15 cellular contexts compared by ENCODE assay signal in genomic region chr16:4370151-4370550, GRCh38. TPM values are rescaled to one million over a fixed set of nuclear protein-coding genes. Genes with fewer than 3 reads are reported as not detected.
DNase-seq lines count a peak whose midpoint lies in the region; ATAC-seq and TF ChIP-seq lines count a peak whose summit lies in the region.
"Had no signal": no experiment of that assay in that cellular context is flagged by ENCODE, and none has a peak within 500 bp of the region (broad histone marks: within the 10 kb centered on the region; RNA-seq: fewer than 3 reads in every experiment).

No MANE protein-coding gene starts in this region.

- H3K9me3 Mint-ChIP-seq in effector memory CD8-positive, alpha-beta T cell: no peaks in the 10 kb centered on the region
- H3K9me3 Mint-ChIP-seq: CD8-positive, alpha-beta T cell; H9; WTC11 had no signal

- no peaks in the 10 kb centered on the region for H3K9me3 ChIP-seq in RWPE2 (ENCODE audit: severe bottlenecking)
- no peaks in the 10 kb centered on the region for H3K9me3 ChIP-seq in neuronal stem cell (replicated peaks in 1 of 2; ENCODE audit: control insufficient read depth in 2 of 2, insufficient read depth in 1 of 2, low read depth in 1 of 2, low read length in 2 of 2)
- H3K9me3 ChIP-seq in tibial artery: no peaks in the 10 kb centered on the region
- no peaks in the 10 kb centered on the region for H3K9me3 ChIP-seq in OCI-LY7 (ENCODE audit: low read length)

- peaks cover 6% of the 10 kb centered on the region; the same call in 1 of the 2 replicates for H4K20me1 ChIP-seq in OCI-LY7 (ENCODE audit: insufficient read depth, low read length)

- POLR2A ChIA-PET in OCI-LY7 (lab: Charles Lee): interaction anchor here (0.5 to 1.3 kb wide), 2 partner anchors 17 to 25 kb away, joined by 3 read pairs; no protein-coding TSS in a partner anchor

- no peak overlapping the region for H3K4ac ChIP-seq in neuronal stem cell (ENCODE audit: low read length)

- peak overlapping the region; percentile 52 to 59 for H3K27ac Mint-ChIP-seq in effector memory CD8-positive, alpha-beta T cell
- H3K27ac Mint-ChIP-seq: CD8-positive, alpha-beta T cell; H9; WTC11 had no signal

- no peaks in the 10 kb centered on the region for H3K9me2 ChIP-seq in OCI-LY7 (ENCODE audit: insufficient read depth, low read length)

- no TSS peak for BruUV-seq in OCI-LY7 (replicated peaks; lab: Mats Ljungman, UMichigan)

- WGBS in neuronal stem cell (ENCODE audit: extremely low coverage in 2 of 2, insufficient read length in 2 of 2, insufficient replicate concordance in 1 of 2), 2 donors: no CpG with 5 or more reads among the region's 3 CpGs

- H2AK5ac ChIP-seq in neuronal stem cell (ENCODE audit: low read depth, low read length): no peak overlapping the region

- intact Hi-C loops in tibial artery (cut with DNase I; ENCODE audit: low total_unique reads): no loop called here
- intact Hi-C loops in OCI-LY7 (cut with micrococcal nuclease; ENCODE audit: unreplicated experiment): no loop called here

- H3K4me3 Mint-ChIP-seq in effector memory CD8-positive, alpha-beta T cell: no peak overlapping the region
- H3K4me3 Mint-ChIP-seq: CD8-positive, alpha-beta T cell; H9; WTC11 had no signal

- TF ChIP-seq CTCF in RWPE2 (IDR thresholded peaks at IDR 0.05; ENCODE audit: poor library complexity, severe bottlenecking): no peak
- TF ChIP-seq CTCF in tibial artery (IDR thresholded peaks at IDR 0.05): no peak
- no peak for TF ChIP-seq CTCF in OCI-LY7 (conservative IDR thresholded peaks at IDR 0.05; ENCODE audit: low read length)

- H3K27me3 Mint-ChIP-seq in effector memory CD8-positive, alpha-beta T cell: no peaks in the 10 kb centered on the region

- no peak overlapping the region for H4K91ac ChIP-seq in neuronal stem cell (ENCODE audit: low read depth, low read length, poor library complexity)

- H3K14ac ChIP-seq in neuronal stem cell (ENCODE audit: low read length): no peak overlapping the region

- no peak overlapping the region for H3K23ac ChIP-seq in neuronal stem cell (ENCODE audit: low read depth, low read length, poor library complexity)

- ATAC-seq in RWPE2 (ENCODE audit: low read depth): no peak
- no peak for ATAC-seq in effector memory CD8-positive, alpha-beta T cell (replicated peaks)
- ATAC-seq: CD8-positive, alpha-beta T cell; WTC11 had no signal

- H3K36me3 ChIP-seq in RWPE2 (ENCODE audit: low read depth) (no peaks in the 10 kb centered on the region), neuronal stem cell (replicated peaks in 1 of 2; ENCODE audit: control insufficient read depth in 2 of 2, insufficient read depth in 2 of 2, low read length in 2 of 2) (no peaks in the 10 kb centered on the region), tibial artery (peaks cover 0 to 8% (median 0%) of the 10 kb centered on the region in 3 donors), OCI-LY7 (ENCODE audit: insufficient read depth, low read length) (peaks cover 16% of the 10 kb centered on the region; the same call in 1 of the 2 replicates)

- peaks cover 5% of the 10 kb centered on the region for H3K79me1 ChIP-seq in neuronal stem cell (ENCODE audit: low read depth, low read length)

- H3K4me2 ChIP-seq in neuronal stem cell (ENCODE audit: insufficient read depth, low read length, poor library complexity, severe bottlenecking) (no peak overlapping the region), OCI-LY7 (ENCODE audit: low read length) (no peak overlapping the region)

- H3K27ac ChIP-seq in RWPE2 (ENCODE audit: poor library complexity, severe bottlenecking): peak overlapping the region; percentile 76
- no peak overlapping the region for H3K27ac ChIP-seq in neuronal stem cell (replicated peaks; ENCODE audit: low read length)
- H3K27ac ChIP-seq in tibial artery: peak overlapping the region; percentile 92 to 93
- no peak overlapping the region for H3K27ac ChIP-seq in OCI-LY7 (ENCODE audit: low read depth, low read length, poor library complexity, severe bottlenecking)

- H3K4me1 ChIP-seq in RWPE2 (ENCODE audit: insufficient read depth, poor library complexity, severe bottlenecking) (peaks cover 47% of the 10 kb centered on the region), neuronal stem cell (ENCODE audit: control insufficient read depth in 2 of 2, insufficient read depth in 1 of 2, low read depth in 1 of 2, low read length in 2 of 2) (peaks cover 32 to 48% of the 10 kb centered on the region in 2 donors), tibial artery (peaks cover 5 to 76% (median 45%) of the 10 kb centered on the region in 4 donors), OCI-LY7 (ENCODE audit: insufficient read depth, low read length, poor library complexity, severe bottlenecking) (peaks cover 22% of the 10 kb centered on the region)

- H2BK120ac ChIP-seq in neuronal stem cell (ENCODE audit: low read depth, low read length): no peak overlapping the region

- DNase-seq in RWPE2 (ENCODE audit: low spot score): no peak
- DNase-seq in effector memory CD8-positive, alpha-beta T cell: no peak
- no peak for DNase-seq in neuronal stem cell (ENCODE audit: low spot score)
- DNase-seq in tibial artery: peak in 1 of 2 donors; percentile 72
- DNase-seq in OCI-LY7 (ENCODE audit: low spot score): no peak
- no peak for DNase-seq in Ammon's horn (ENCODE audit: low spot score)
- DNase-seq in SIG-M5 (lab: John Stamatoyannopoulos, UW): no peak
- no peak for DNase-seq in HPDE6-E6E7 (ENCODE audit: extremely low spot score)
- DNase-seq: amniotic stem cell; CD8-positive, alpha-beta T cell; GDM1; H9; MM.1S; NCI-H2081 treated with DMSO at 0.1 percent for 48 hours had no signal

- H3K79me2 ChIP-seq in OCI-LY7 (ENCODE audit: insufficient read depth, low read depth, low read length): no peaks in the 10 kb centered on the region

- H3K36me3 Mint-ChIP-seq in effector memory CD8-positive, alpha-beta T cell (ENCODE audit: insufficient read depth): peaks cover 90% of the 10 kb centered on the region
- H3K36me3 Mint-ChIP-seq: WTC11 had no signal

- H2BK12ac ChIP-seq in neuronal stem cell (ENCODE audit: low read length): no peak overlapping the region

- H3K4me1 Mint-ChIP-seq in effector memory CD8-positive, alpha-beta T cell (ENCODE audit: low read depth in 2 of 2): peaks cover 5 to 29% of the 10 kb centered on the region in 2 donors

- H4K8ac ChIP-seq in neuronal stem cell (ENCODE audit: low read depth, low read length): no peak overlapping the region

- H3K18ac ChIP-seq in neuronal stem cell (ENCODE audit: low read length): no peak overlapping the region

- CTCF ChIA-PET in OCI-LY7 (lab: Charles Lee; ENCODE audit: unreplicated experiment): no interaction called here

- no peak overlapping the region for H2BK15ac ChIP-seq in neuronal stem cell (ENCODE audit: low read length)

- no peak overlapping the region for H3K9ac ChIP-seq in neuronal stem cell (ENCODE audit: low read depth, low read length, poor library complexity)

- H3K4me3 ChIP-seq in RWPE2 (ENCODE audit: severe bottlenecking): no peak overlapping the region
- no peak overlapping the region for H3K4me3 ChIP-seq in neuronal stem cell (ENCODE audit: low read length in 2 of 2)
- H3K4me3 ChIP-seq in tibial artery: peak overlapping the region in 1 of 2 donors; percentile 6
- no peak overlapping the region for H3K4me3 ChIP-seq in OCI-LY7 (ENCODE audit: low read depth, low read length, poor library complexity, severe bottlenecking)

- H2BK5ac ChIP-seq in neuronal stem cell (ENCODE audit: low read length): peak overlapping the region; percentile 29

- H3K27me3 ChIP-seq in RWPE2 (ENCODE audit: insufficient read depth, poor library complexity, severe bottlenecking) (no peaks in the 10 kb centered on the region), neuronal stem cell (ENCODE audit: control insufficient read depth in 3 of 3, insufficient read depth in 3 of 3, low read depth in 1 of 3, low read length in 3 of 3) (no peaks in the 10 kb centered on the region), tibial artery (no peaks in the 10 kb centered on the region)

- H2AFZ ChIP-seq in neuronal stem cell (ENCODE audit: low read length) (no peak overlapping the region), OCI-LY7 (ENCODE audit: low read length) (no peak overlapping the region)

RNA-seq across cellular contexts. Expression of gene VASN, which starts 1.5 kb away (rescaled TPM):
- 7.8 TPM for polyA plus RNA-seq in neuronal stem cell (2013, experiment 1 of 2)
- 7.6 TPM for polyA plus RNA-seq in neuronal stem cell (2013, experiment 2 of 2)
- not detected in 2 replicates for total RNA-seq in OCI-LY7 (2014; rRNA removed; shearing (Covaris generic))
- total RNA-seq in OCI-LY7 (2022): not detected in 2 replicates

RNA-seq across cellular contexts. Expression of gene PAM16, which starts 19.0 kb away (rescaled TPM):
- polyA plus RNA-seq in neuronal stem cell (2013, experiment 1 of 2): 76.9 TPM
- polyA plus RNA-seq in neuronal stem cell (2013, experiment 2 of 2): 74.7 TPM
- total RNA-seq in OCI-LY7 (2014; rRNA removed; shearing (Covaris generic)): 80.6 and 92.1 TPM in 2 replicates
- total RNA-seq in OCI-LY7 (2022): 77.4 and 82.4 TPM in 2 replicates

RNA-seq across cellular contexts. Expression of gene CORO7, which starts 46.2 kb away (rescaled TPM):
- 8.9 TPM for polyA plus RNA-seq in neuronal stem cell (2013, experiment 1 of 2)
- 10.3 TPM for polyA plus RNA-seq in neuronal stem cell (2013, experiment 2 of 2)
- 64.0 and 77.2 TPM in 2 replicates for total RNA-seq in OCI-LY7 (2014; rRNA removed; shearing (Covaris generic))
- 112 and 115 TPM in 2 replicates for total RNA-seq in OCI-LY7 (2022)

RNA-seq across cellular contexts. Expression of gene GLIS2, which starts 54.3 kb away (rescaled TPM):
- polyA plus RNA-seq in neuronal stem cell (2013, experiment 1 of 2): 7.6 TPM
- 7.9 TPM for polyA plus RNA-seq in neuronal stem cell (2013, experiment 2 of 2)
- not detected in 2 replicates for total RNA-seq in OCI-LY7 (2014; rRNA removed; shearing (Covaris generic))
- 0.08 TPM in 1 of 2 replicates, not detected in the other for total RNA-seq in OCI-LY7 (2022)
- total RNA-seq: CD8-positive, alpha-beta T cell had no signal

RNA-seq across cellular contexts. Expression of gene DNAJA3, which starts 55.5 kb away (rescaled TPM):
- 34.6 TPM for polyA plus RNA-seq in neuronal stem cell (2013, experiment 1 of 2)
- polyA plus RNA-seq in neuronal stem cell (2013, experiment 2 of 2): 34.4 TPM
- total RNA-seq in OCI-LY7 (2014; rRNA removed; shearing (Covaris generic)): 89.8 and 94.5 TPM in 2 replicates
- 89.7 and 94.3 TPM in 2 replicates for total RNA-seq in OCI-LY7 (2022)

Comparison
In these comparisons a context has a peak if more than half of its experiments do, and no peak if none do; other contexts are left out.
1. H3K27ac ChIP-seq: peak in RWPE2 (single experiment) and tibial artery (2 of 2); none in neuronal stem cell (single experiment) and OCI-LY7 (single experiment).